Comparison of ENCODE assay signal across 19 cellular contexts in genomic region chr9:99398241-99398640, GRCh38.
DNase-seq lines count a peak whose midpoint lies in the region; ATAC-seq and TF ChIP-seq lines count a peak whose summit lies in the region.
"Had no signal": no experiment of that assay in that cellular context is flagged by ENCODE, and none has a peak within 500 bp of the region (broad histone marks: within the 10 kb centered on the region; RNA-seq: fewer than 3 reads in every experiment).

No MANE protein-coding gene starts in this region.

- no peak overlapping the region for H3K27ac Mint-ChIP-seq in activated naive CD8-positive, alpha-beta T cell treated with anti-CD3 and anti-CD28 coated beads, Interleukin-2, amount 50 U/mL, for 24 hours
- no peak overlapping the region for H3K27ac Mint-ChIP-seq in activated naive CD8-positive, alpha-beta T cell treated with anti-CD3 and anti-CD28 coated beads for 36 hours

- no peaks in the 10 kb centered on the region for H3K9me3 Mint-ChIP-seq in activated naive CD8-positive, alpha-beta T cell treated with anti-CD3 and anti-CD28 coated beads, Interleukin-2, amount 50 U/mL, for 24 hours
- no peaks in the 10 kb centered on the region for H3K9me3 Mint-ChIP-seq in activated naive CD8-positive, alpha-beta T cell treated with anti-CD3 and anti-CD28 coated beads for 36 hours

- H3K4me3 ChIP-seq in fibroblast of mammary gland (ENCODE audit: control insufficient read depth, low read depth, low read length) = no peak overlapping the region
- H3K4me3 ChIP-seq: BLaER1 treated with 17β-estradiol and CSF1 and Interleukin-3, amounts not matched to agents 10 nM and 100 nM; HAP-1; MG63 had no signal

- H3K27me3 Mint-ChIP-seq in activated naive CD8-positive, alpha-beta T cell treated with anti-CD3 and anti-CD28 coated beads, Interleukin-2, amount 50 U/mL, for 24 hours = peaks cover 4% of the 10 kb centered on the region
- H3K27me3 Mint-ChIP-seq in activated naive CD8-positive, alpha-beta T cell treated with anti-CD3 and anti-CD28 coated beads for 36 hours = no peaks in the 10 kb centered on the region

- H3K36me3 Mint-ChIP-seq in activated naive CD8-positive, alpha-beta T cell treated with anti-CD3 and anti-CD28 coated beads, Interleukin-2, amount 50 U/mL, for 24 hours (ENCODE audit: low read depth) = no peaks in the 10 kb centered on the region
- no peaks in the 10 kb centered on the region for H3K36me3 Mint-ChIP-seq in activated naive CD8-positive, alpha-beta T cell treated with anti-CD3 and anti-CD28 coated beads for 36 hours

- H3K4me3 Mint-ChIP-seq in activated naive CD8-positive, alpha-beta T cell treated with anti-CD3 and anti-CD28 coated beads, Interleukin-2, amount 50 U/mL, for 24 hours = no peak overlapping the region
- no peak overlapping the region for H3K4me3 Mint-ChIP-seq in activated naive CD8-positive, alpha-beta T cell treated with anti-CD3 and anti-CD28 coated beads for 36 hours

- H3K4me1 Mint-ChIP-seq in activated naive CD8-positive, alpha-beta T cell treated with anti-CD3 and anti-CD28 coated beads, Interleukin-2, amount 50 U/mL, for 24 hours = peaks cover 5% of the 10 kb centered on the region
- H3K4me1 Mint-ChIP-seq in activated naive CD8-positive, alpha-beta T cell treated with anti-CD3 and anti-CD28 coated beads for 36 hours = no peaks in the 10 kb centered on the region

- DNase-seq in activated naive CD8-positive, alpha-beta T cell treated with anti-CD3 and anti-CD28 coated beads, Interleukin-2, amount 50 U/mL, for 24 hours = no peak
- no peak for DNase-seq in activated naive CD8-positive, alpha-beta T cell treated with anti-CD3 and anti-CD28 coated beads for 36 hours
- DNase-seq in MV-4-11 (lab: John Stamatoyannopoulos, UW) = peak; percentile 5
- peak; percentile 21 for DNase-seq in fibroblast of mammary gland (ENCODE audit: low read depth)
- DNase-seq in central memory CD4-positive, alpha-beta T cell = no peak
- DNase-seq in GDM1 (lab: John Stamatoyannopoulos, UW) = no peak
- DNase-seq in activated gamma-delta T cell (lab: John Stamatoyannopoulos, UW) = no peak
- DNase-seq: DMS 273 treated with DMSO at 0.1 percent for 48 hours; MG63; NCI-H1092 treated with DMSO at 0.1 percent for 48 hours; NCI-H2081 treated with DMSO at 0.1 percent for 48 hours; NCI-H226; NCI-H526; NK-92 treated with Interleukin-12 subunit alpha and Interleukin-12 subunit beta, amount 100 ng/mL, for 24 hours; RPMI8226; SIG-M5 had no signal

- TF ChIP-seq CTCF in fibroblast of mammary gland (conservative IDR thresholded peaks at IDR 0.05; ENCODE audit: control insufficient read depth, insufficient read depth, low read depth, low read length) = no peak

- ATAC-seq in activated naive CD8-positive, alpha-beta T cell treated with anti-CD3 and anti-CD28 coated beads, Interleukin-2, amount 50 U/mL, for 24 hours = peak; percentile 36
- no peak for ATAC-seq in GM19455 (IDR thresholded peaks at IDR 0.05; ENCODE audit: unreplicated experiment)

Comparison
In these comparisons a context has a peak if more than half of its experiments do, and no peak if none do; other contexts are left out.
1. DNase-seq: peak in MV-4-11 (single experiment) and fibroblast of mammary gland (single experiment); none in activated naive CD8-positive, alpha-beta T cell treated with anti-CD3 and anti-CD28 coated beads, Interleukin-2, amount 50 U/mL, for 24 hours (single experiment), activated naive CD8-positive, alpha-beta T cell treated with anti-CD3 and anti-CD28 coated beads for 36 hours (single experiment), central memory CD4-positive, alpha-beta T cell (single experiment), GDM1 (single experiment) and activated gamma-delta T cell (single experiment).